13 cellular contexts compared by ENCODE assay signal in the genomic region with DNA sequence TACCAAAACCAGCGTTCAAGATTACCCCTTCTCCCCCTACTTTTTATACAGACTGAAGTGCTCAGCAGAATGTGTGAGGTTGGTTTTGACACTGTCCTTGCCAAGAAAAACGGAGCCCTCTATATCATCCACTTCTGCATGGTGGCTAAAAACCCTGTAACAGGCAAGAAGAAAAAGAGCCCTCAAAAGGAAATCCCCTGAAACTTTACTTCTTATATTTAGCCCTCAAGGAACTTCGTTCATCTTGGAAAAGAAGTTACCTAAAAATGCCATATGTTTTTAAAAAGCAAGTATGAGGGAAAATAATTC.
DNase-seq lines count a peak whose midpoint lies in the region; ATAC-seq and TF ChIP-seq lines count a peak whose summit lies in the region.
"Had no signal": no experiment of that assay in that cellular context is flagged by ENCODE, and none has a peak within 500 bp of the region (broad histone marks: within the 10 kb centered on the region; RNA-seq: fewer than 3 reads in every experiment).

No MANE protein-coding gene starts in this region.

- ATAC-seq in GM18870 (IDR thresholded peaks at IDR 0.05; ENCODE audit: unreplicated experiment) (no peak), lower lobe of right lung (no peak)

- no peak for DNase-seq in CD4-positive, alpha-beta memory T cell
- DNase-seq in SK-N-SH (no peak), epithelial cell of prostate (ENCODE audit: low read depth, low spot score) (no peak), osteocyte (ENCODE audit: extremely low spot score, unreplicated experiment) (no peak), SKM-1 treated with dmso at 0.1 percent for 144 hours (lab: John Stamatoyannopoulos, UW; ENCODE audit: unreplicated experiment) (no peak), testis (no peak), lower lobe of right lung (no peak)
- DNase-seq: caudate nucleus; NCI-H1092; NCI-H446 treated with DMSO at 0.1 percent for 48 hours; stimulated activated CD8-positive, alpha-beta memory T cell treated with anti-CD3 and anti-CD28 coated beads, Interleukin-4, amount 100 ng/mL, for 48 hours had no signal

- no peaks in the 10 kb centered on the region for H3K9me2 ChIP-seq in SK-N-SH

- peak overlapping the region; percentile 65 for H3K4me2 ChIP-seq in SK-N-SH

- H4K20me1 ChIP-seq in SK-N-SH (ENCODE audit: insufficient read depth): no peaks in the 10 kb centered on the region

- whole genome bisulfite sequencing in SK-N-SH (ENCODE audit: low lambda C conversion rate): 57% methylated on average over 3 of the region's 3 CpGs
- 74 to 83% methylated on average over 3 of the region's 3 CpGs for WGBS in testis, 2 donors

- TF ChIP-seq EP300 in SK-N-SH (IDR thresholded peaks at IDR 0.05; ENCODE audit: borderline replicate concordance in 1 of 2, low read depth in 1 of 2, low read length in 1 of 2): no peak

- no peaks in the 10 kb centered on the region for H3K27me3 Mint-ChIP-seq in CD4-positive, alpha-beta memory T cell
- H3K27me3 Mint-ChIP-seq in osteocyte (ENCODE audit: unreplicated experiment): no peaks in the 10 kb centered on the region

- POLR2A ChIA-PET in CD4-positive, alpha-beta memory T cell (lab: Charles Lee; ENCODE audit: partially characterized antibody): interaction anchor here (1.2 kb wide), 1 partner anchor 9 kb away, joined by 3 read pairs; no protein-coding TSS in a partner anchor
- POLR2A ChIA-PET in SK-N-SH (lab: Yijun Ruan, JAX): no interaction called here

- H3K4me3 ChIP-seq in CD4-positive, alpha-beta memory T cell (ENCODE audit: low read length in 2 of 2): no peak overlapping the region
- 0 out of 4 replicates have a peak overlapping the region, but pooled peaks of 1 of the 2 experiments have one; percentile 31 for H3K4me3 ChIP-seq in SK-N-SH (ENCODE audit: low read depth in 2 of 2, low read length in 1 of 2)
- H3K4me3 ChIP-seq in testis: no peak overlapping the region
- no peak overlapping the region for H3K4me3 ChIP-seq in lower lobe of right lung

- peaks cover 52 to 94% (median 74%) of the 10 kb centered on the region in 4 donors for H3K4me1 Mint-ChIP-seq in CD4-positive, alpha-beta memory T cell
- H3K4me1 Mint-ChIP-seq in osteocyte (ENCODE audit: unreplicated experiment): peaks cover 63% of the 10 kb centered on the region

- H3K4me1 ChIP-seq in CD4-positive, alpha-beta memory T cell (ENCODE audit: insufficient read depth, low read length): peaks cover 60% of the 10 kb centered on the region
- peaks cover 1 to 25% of the 10 kb centered on the region in 2 experiments; a peak in 3 of 4 replicates for H3K4me1 ChIP-seq in SK-N-SH (ENCODE audit: control insufficient read depth in 1 of 2, insufficient read depth in 2 of 2, low read depth in 1 of 2, low read length in 1 of 2)
- H3K4me1 ChIP-seq in testis: peaks cover 9% of the 10 kb centered on the region
- H3K4me1 ChIP-seq in lower lobe of right lung: peaks cover 42% of the 10 kb centered on the region

- no peak for TF ChIP-seq RAD21 in SK-N-SH (IDR thresholded peaks at IDR 0.05; ENCODE audit: low read length)

- H3K79me2 ChIP-seq in SK-N-SH (ENCODE audit: insufficient read depth): peaks cover 62% of the 10 kb centered on the region

- intact Hi-C loops in CD4-positive, alpha-beta memory T cell (cut with micrococcal nuclease): no loop called here
- intact Hi-C loops in testis (cut with DNase I; ENCODE audit: low total_unique reads): no loop called here
- intact Hi-C loops in lower lobe of right lung (cut with DNase I): no loop called here

- no peak overlapping the region for H3K27ac ChIP-seq in CD4-positive, alpha-beta memory T cell (ENCODE audit: low read depth, low read length)
- H3K27ac ChIP-seq in SK-N-SH (ENCODE audit: low read depth in 2 of 2, low read length in 1 of 2) (peak overlapping the region in 1 of 2 experiments; percentile 95; a peak in 2 of 4 replicates), epithelial cell of prostate (peak overlapping the region; percentile 83), testis (no peak overlapping the region), lower lobe of right lung (no peak overlapping the region)
- H3K27ac ChIP-seq: RWPE1 had no signal

- TF ChIP-seq CTCF in SK-N-SH (IDR thresholded peaks at IDR 0.05) (no peak), osteocyte (IDR thresholded peaks at IDR 0.05) (no peak), testis (IDR thresholded peaks at IDR 0.05) (no peak), lower lobe of right lung (IDR thresholded peaks at IDR 0.05) (no peak)

- peaks cover 15% of the 10 kb centered on the region for H3K36me3 ChIP-seq in CD4-positive, alpha-beta memory T cell (ENCODE audit: insufficient read depth, low read length)
- H3K36me3 ChIP-seq in SK-N-SH (replicated peaks in 1 of 2; ENCODE audit: control insufficient read depth in 1 of 2, insufficient read depth in 2 of 2, low read length in 1 of 2): peaks cover 6 to 11% of the 10 kb centered on the region in 2 experiments
- no peaks in the 10 kb centered on the region for H3K36me3 ChIP-seq in testis (ENCODE audit: low read depth, missing control alignments)
- peaks cover 25% of the 10 kb centered on the region for H3K36me3 ChIP-seq in lower lobe of right lung

- peaks cover 62 to 78% of the 10 kb centered on the region in 2 donors for H3K36me3 Mint-ChIP-seq in CD4-positive, alpha-beta memory T cell
- peaks cover 18% of the 10 kb centered on the region for H3K36me3 Mint-ChIP-seq in osteocyte (ENCODE audit: unreplicated experiment)

- CTCF ChIA-PET in CD4-positive, alpha-beta memory T cell (lab: Charles Lee; ENCODE audit: partially characterized antibody): interaction anchor here (1.0 to 1.7 kb wide), 3 partner anchors 30 to 103 kb away, joined by 3 to 4 read pairs (median 4); no protein-coding TSS in a partner anchor
- CTCF ChIA-PET in SK-N-SH (lab: Yijun Ruan, JAX): interaction anchor here (1.1 kb wide), 1 partner anchor 54 kb away, joined by 3 read pairs; no protein-coding TSS in a partner anchor

- H3K9ac ChIP-seq in SK-N-SH: peak overlapping the region; percentile 71

- H2AFZ ChIP-seq in SK-N-SH (ENCODE audit: low read depth): no peak overlapping the region

- H3K9me3 Mint-ChIP-seq in CD4-positive, alpha-beta memory T cell: no peaks in the 10 kb centered on the region
- H3K9me3 Mint-ChIP-seq in osteocyte (ENCODE audit: unreplicated experiment): no peaks in the 10 kb centered on the region

- peak overlapping the region; percentile 56 to 89 (median 77) for H3K27ac Mint-ChIP-seq in CD4-positive, alpha-beta memory T cell
- peak overlapping the region; percentile 95 for H3K27ac Mint-ChIP-seq in osteocyte (ENCODE audit: unreplicated experiment)

- H3K4me3 Mint-ChIP-seq in CD4-positive, alpha-beta memory T cell: peak overlapping the region in 5 of 8 donors; percentile 2 to 58 (median 53)
- H3K4me3 Mint-ChIP-seq in osteocyte (ENCODE audit: unreplicated experiment): peak overlapping the region; percentile 68

- TF ChIP-seq POLR2A in testis (IDR thresholded peaks at IDR 0.05): no peak

- peaks cover 33% of the 10 kb centered on the region for H3F3A ChIP-seq in SK-N-SH (replicated peaks; ENCODE audit: insufficient read depth)

- H3K27me3 ChIP-seq in CD4-positive, alpha-beta memory T cell (ENCODE audit: insufficient read depth, low read length): no peaks in the 10 kb centered on the region
- H3K27me3 ChIP-seq in SK-N-SH (ENCODE audit: insufficient read depth) (no peaks in the 10 kb centered on the region), testis (no peaks in the 10 kb centered on the region), lower lobe of right lung (ENCODE audit: low read depth) (no peaks in the 10 kb centered on the region)

- no peaks in the 10 kb centered on the region for H3K9me3 ChIP-seq in CD4-positive, alpha-beta memory T cell (ENCODE audit: control insufficient read depth in 1 of 2, low read length in 2 of 2)
- H3K9me3 ChIP-seq in SK-N-SH: no peaks in the 10 kb centered on the region
- H3K9me3 ChIP-seq in testis: no peaks in the 10 kb centered on the region
- H3K9me3 ChIP-seq in lower lobe of right lung: no peaks in the 10 kb centered on the region

TF ChIP-seq in SK-N-SH, 30 proteins besides CTCF, POLR2A, EP300 and RAD21 (continues in another document):
- no peak for TF ChIP-seq JUND (IDR thresholded peaks at IDR 0.05)
- TF ChIP-seq, protein P1, sequence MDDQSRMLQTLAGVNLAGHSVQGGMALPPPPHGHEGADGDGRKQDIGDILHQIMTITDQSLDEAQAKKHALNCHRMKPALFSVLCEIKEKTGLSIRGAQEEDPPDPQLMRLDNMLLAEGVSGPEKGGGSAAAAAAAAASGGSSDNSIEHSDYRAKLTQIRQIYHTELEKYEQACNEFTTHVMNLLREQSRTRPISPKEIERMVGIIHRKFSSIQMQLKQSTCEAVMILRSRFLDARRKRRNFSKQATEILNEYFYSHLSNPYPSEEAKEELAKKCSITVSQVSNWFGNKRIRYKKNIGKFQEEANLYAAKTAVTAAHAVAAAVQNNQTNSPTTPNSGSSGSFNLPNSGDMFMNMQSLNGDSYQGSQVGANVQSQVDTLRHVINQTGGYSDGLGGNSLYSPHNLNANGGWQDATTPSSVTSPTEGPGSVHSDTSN (IDR thresholded peaks at IDR 0.05): no peak
- no peak for TF ChIP-seq MXI1 (IDR thresholded peaks at IDR 0.05; ENCODE audit: low read depth, low read length)
- no peak for TF ChIP-seq CHD2 (IDR thresholded peaks at IDR 0.05; ENCODE audit: low read length, partially characterized antibody)
- TF ChIP-seq, protein P2, sequence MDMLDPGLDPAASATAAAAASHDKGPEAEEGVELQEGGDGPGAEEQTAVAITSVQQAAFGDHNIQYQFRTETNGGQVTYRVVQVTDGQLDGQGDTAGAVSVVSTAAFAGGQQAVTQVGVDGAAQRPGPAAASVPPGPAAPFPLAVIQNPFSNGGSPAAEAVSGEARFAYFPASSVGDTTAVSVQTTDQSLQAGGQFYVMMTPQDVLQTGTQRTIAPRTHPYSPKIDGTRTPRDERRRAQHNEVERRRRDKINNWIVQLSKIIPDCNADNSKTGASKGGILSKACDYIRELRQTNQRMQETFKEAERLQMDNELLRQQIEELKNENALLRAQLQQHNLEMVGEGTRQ (IDR thresholded peaks at IDR 0.05; ENCODE audit: borderline replicate concordance, low read depth, low read length): no peak
- TF ChIP-seq FOXJ3 (CRISPR knock-in tag; IDR thresholded peaks at IDR 0.05): no peak
- TF ChIP-seq RXRA (IDR thresholded peaks at IDR 0.05; ENCODE audit: borderline replicate concordance, low read depth): no peak
- TF ChIP-seq ELF1 (IDR thresholded peaks at IDR 0.05): no peak
- TF ChIP-seq, protein P3, sequence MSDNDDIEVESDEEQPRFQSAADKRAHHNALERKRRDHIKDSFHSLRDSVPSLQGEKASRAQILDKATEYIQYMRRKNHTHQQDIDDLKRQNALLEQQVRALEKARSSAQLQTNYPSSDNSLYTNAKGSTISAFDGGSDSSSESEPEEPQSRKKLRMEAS (IDR thresholded peaks at IDR 0.05; ENCODE audit: low read depth): no peak
- no peak for TF ChIP-seq EZH2phosphoT487 (IDR thresholded peaks at IDR 0.05; ENCODE audit: borderline replicate concordance, low read depth)
